Comparison of ENCODE assay signal across 9 cellular contexts in the genomic region with DNA sequence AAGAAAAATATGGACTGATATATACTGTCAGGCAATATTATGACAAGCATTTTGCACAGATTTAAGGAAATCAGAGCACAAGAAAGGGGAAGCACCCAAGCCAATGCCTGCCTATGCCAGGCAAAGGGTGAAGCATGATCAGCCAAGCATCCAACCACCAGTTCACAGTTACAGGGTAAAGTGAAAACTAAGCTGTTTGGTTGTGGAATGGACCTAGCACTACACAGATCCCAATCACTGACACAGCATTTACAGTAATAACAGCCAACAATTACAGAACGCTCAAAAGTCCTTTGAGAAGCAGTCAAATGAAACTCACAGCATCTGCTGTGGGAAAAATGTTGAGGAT.
A peak's percentile ranks its signal among the peaks of the same experiment; 100 is the strongest.
DNase-seq lines count a peak whose midpoint lies in the region; ATAC-seq and TF ChIP-seq lines count a peak whose summit lies in the region.
"Had no signal": no experiment of that assay in that cellular context is flagged by ENCODE, and none has a peak within 500 bp of the region (broad histone marks: within the 10 kb centered on the region; RNA-seq: fewer than 3 reads in every experiment).

No MANE protein-coding gene starts in this region.

- no peak overlapping the region for H3K27ac ChIP-seq in SK-N-SH (ENCODE audit: low read depth in 2 of 2, low read length in 1 of 2)

- no peak overlapping the region for H3K27ac Mint-ChIP-seq in stimulated activated effector memory CD8-positive, alpha-beta T cell treated with anti-CD3 and anti-CD28 coated beads, Interleukin-12 subunit alpha, Interleukin-12 subunit beta, amount 100 ng/mL, for 72 hours

- no peaks in the 10 kb centered on the region for H4K20me1 ChIP-seq in SK-N-SH (ENCODE audit: insufficient read depth)

- no peak overlapping the region for H3K4me2 ChIP-seq in SK-N-SH

- no peaks in the 10 kb centered on the region for H3K9me2 ChIP-seq in SK-N-SH

- H3K9me3 ChIP-seq in SK-N-SH = no peaks in the 10 kb centered on the region

- H3K27me3 ChIP-seq in SK-N-SH (ENCODE audit: insufficient read depth) = no peaks in the 10 kb centered on the region; the same call in 1 of the 2 replicates

- no peaks in the 10 kb centered on the region for H3K36me3 Mint-ChIP-seq in stimulated activated effector memory CD8-positive, alpha-beta T cell treated with anti-CD3 and anti-CD28 coated beads, Interleukin-12 subunit alpha, Interleukin-12 subunit beta, amount 100 ng/mL, for 72 hours

- 80% methylated on average over 1 of the region's 1 CpG for WGBS in SK-N-SH (ENCODE audit: low lambda C conversion rate)

- no peak for TF ChIP-seq EP300 in SK-N-SH (IDR thresholded peaks at IDR 0.05; ENCODE audit: borderline replicate concordance in 1 of 2, low read depth in 1 of 2, low read length in 1 of 2)

- no peaks in the 10 kb centered on the region for H3F3A ChIP-seq in SK-N-SH (replicated peaks; ENCODE audit: insufficient read depth)

- no peaks in the 10 kb centered on the region for H3K36me3 ChIP-seq in SK-N-SH (replicated peaks in 1 of 2; ENCODE audit: control insufficient read depth in 1 of 2, insufficient read depth in 2 of 2, low read length in 1 of 2)

- CTCF ChIA-PET in SK-N-SH (lab: Yijun Ruan, JAX) = interaction anchor here (0.9 to 1.3 kb wide), 2 partner anchors 9 to 847 kb away, joined by 3 to 5 read pairs; no protein-coding TSS in a partner anchor

- no peaks in the 10 kb centered on the region for H3K4me1 Mint-ChIP-seq in stimulated activated effector memory CD8-positive, alpha-beta T cell treated with anti-CD3 and anti-CD28 coated beads, Interleukin-12 subunit alpha, Interleukin-12 subunit beta, amount 100 ng/mL, for 72 hours

- H3K9ac ChIP-seq in SK-N-SH = no peak overlapping the region

- no peak for TF ChIP-seq CTCF in SK-N-SH (IDR thresholded peaks at IDR 0.05)

- DNase-seq in NOMO-1 (lab: John Stamatoyannopoulos, UW; ENCODE audit: unreplicated experiment in 2 of 2) (peak; percentile 19 to 47), NOMO-1 treated with dmso at 0.1 percent for 144 hours (lab: John Stamatoyannopoulos, UW; ENCODE audit: unreplicated experiment) (no peak), NAMALWA (ENCODE audit: low spot score) (peak; percentile 92), SK-N-SH (no peak), NCI-H187 treated with DMSO at 0.1 percent for 48 hours (lab: John Stamatoyannopoulos, UW) (no peak)
- no peak for DNase-seq in stimulated activated effector memory CD8-positive, alpha-beta T cell treated with anti-CD3 and anti-CD28 coated beads, Interleukin-12 subunit alpha, Interleukin-12 subunit beta, amount 100 ng/mL, for 72 hours (ENCODE audit: low spot score in 2 of 2)
- DNase-seq: stimulated activated naive CD4-positive, alpha-beta T cell treated with Interleukin-2 at 50 U/mL for 16 hours had no signal

- no peak overlapping the region for H3K4me3 ChIP-seq in SK-N-SH (ENCODE audit: low read depth in 2 of 2, low read length in 1 of 2)

- H3K9me3 Mint-ChIP-seq in stimulated activated effector memory CD8-positive, alpha-beta T cell treated with anti-CD3 and anti-CD28 coated beads, Interleukin-12 subunit alpha, Interleukin-12 subunit beta, amount 100 ng/mL, for 72 hours = no peaks in the 10 kb centered on the region

- H2AFZ ChIP-seq in SK-N-SH (ENCODE audit: low read depth) = no peak overlapping the region

- H3K4me1 ChIP-seq in SK-N-SH (ENCODE audit: control insufficient read depth in 1 of 2, insufficient read depth in 2 of 2, low read depth in 1 of 2, low read length in 1 of 2) = peaks cover 0 to 5% of the 10 kb centered on the region in 2 experiments; a peak in 2 of 4 replicates

- TF ChIP-seq RAD21 in SK-N-SH (IDR thresholded peaks at IDR 0.05; ENCODE audit: low read length) = no peak

- ATAC-seq in HG02798 (IDR thresholded peaks at IDR 0.05; ENCODE audit: poor library complexity, unreplicated experiment) (peak; percentile 83), HG03280 (IDR thresholded peaks at IDR 0.05; ENCODE audit: unreplicated experiment) (no peak)
- peak; percentile 51 for ATAC-seq in stimulated activated effector memory CD8-positive, alpha-beta T cell treated with anti-CD3 and anti-CD28 coated beads, Interleukin-12 subunit alpha, Interleukin-12 subunit beta, amount 100 ng/mL, for 72 hours

- H3K79me2 ChIP-seq in SK-N-SH (ENCODE audit: insufficient read depth) = no peaks in the 10 kb centered on the region

- H3K4me3 Mint-ChIP-seq in stimulated activated effector memory CD8-positive, alpha-beta T cell treated with anti-CD3 and anti-CD28 coated beads, Interleukin-12 subunit alpha, Interleukin-12 subunit beta, amount 100 ng/mL, for 72 hours = no peak overlapping the region

- POLR2A ChIA-PET in SK-N-SH (lab: Yijun Ruan, JAX) = no interaction called here

TF ChIP-seq in SK-N-SH, 30 proteins besides CTCF, POLR2A, EP300 and RAD21:
- TF ChIP-seq ELF1 (IDR thresholded peaks at IDR 0.05) (no peak), FOXJ3 (CRISPR knock-in tag; IDR thresholded peaks at IDR 0.05) (no peak), JUND (IDR thresholded peaks at IDR 0.05) (no peak), RXRA (IDR thresholded peaks at IDR 0.05; ENCODE audit: borderline replicate concordance, low read depth) (no peak)
- TF ChIP-seq, protein P1, sequence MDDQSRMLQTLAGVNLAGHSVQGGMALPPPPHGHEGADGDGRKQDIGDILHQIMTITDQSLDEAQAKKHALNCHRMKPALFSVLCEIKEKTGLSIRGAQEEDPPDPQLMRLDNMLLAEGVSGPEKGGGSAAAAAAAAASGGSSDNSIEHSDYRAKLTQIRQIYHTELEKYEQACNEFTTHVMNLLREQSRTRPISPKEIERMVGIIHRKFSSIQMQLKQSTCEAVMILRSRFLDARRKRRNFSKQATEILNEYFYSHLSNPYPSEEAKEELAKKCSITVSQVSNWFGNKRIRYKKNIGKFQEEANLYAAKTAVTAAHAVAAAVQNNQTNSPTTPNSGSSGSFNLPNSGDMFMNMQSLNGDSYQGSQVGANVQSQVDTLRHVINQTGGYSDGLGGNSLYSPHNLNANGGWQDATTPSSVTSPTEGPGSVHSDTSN (IDR thresholded peaks at IDR 0.05) = no peak
- TF ChIP-seq, protein P2, sequence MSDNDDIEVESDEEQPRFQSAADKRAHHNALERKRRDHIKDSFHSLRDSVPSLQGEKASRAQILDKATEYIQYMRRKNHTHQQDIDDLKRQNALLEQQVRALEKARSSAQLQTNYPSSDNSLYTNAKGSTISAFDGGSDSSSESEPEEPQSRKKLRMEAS (IDR thresholded peaks at IDR 0.05; ENCODE audit: low read depth) = no peak

Comparison
In these comparisons a context has a peak if more than half of its experiments do, and no peak if none do; other contexts are left out.
1. DNase-seq: peak in NOMO-1 (2 of 2) and NAMALWA (single experiment); none in NOMO-1 treated with dmso at 0.1 percent for 144 hours (single experiment), stimulated activated effector memory CD8-positive, alpha-beta T cell treated with anti-CD3 and anti-CD28 coated beads, Interleukin-12 subunit alpha, Interleukin-12 subunit beta, amount 100 ng/mL, for 72 hours (0 of 2), SK-N-SH (single experiment) and NCI-H187 treated with DMSO at 0.1 percent for 48 hours (single experiment).